In the genomic region with DNA sequence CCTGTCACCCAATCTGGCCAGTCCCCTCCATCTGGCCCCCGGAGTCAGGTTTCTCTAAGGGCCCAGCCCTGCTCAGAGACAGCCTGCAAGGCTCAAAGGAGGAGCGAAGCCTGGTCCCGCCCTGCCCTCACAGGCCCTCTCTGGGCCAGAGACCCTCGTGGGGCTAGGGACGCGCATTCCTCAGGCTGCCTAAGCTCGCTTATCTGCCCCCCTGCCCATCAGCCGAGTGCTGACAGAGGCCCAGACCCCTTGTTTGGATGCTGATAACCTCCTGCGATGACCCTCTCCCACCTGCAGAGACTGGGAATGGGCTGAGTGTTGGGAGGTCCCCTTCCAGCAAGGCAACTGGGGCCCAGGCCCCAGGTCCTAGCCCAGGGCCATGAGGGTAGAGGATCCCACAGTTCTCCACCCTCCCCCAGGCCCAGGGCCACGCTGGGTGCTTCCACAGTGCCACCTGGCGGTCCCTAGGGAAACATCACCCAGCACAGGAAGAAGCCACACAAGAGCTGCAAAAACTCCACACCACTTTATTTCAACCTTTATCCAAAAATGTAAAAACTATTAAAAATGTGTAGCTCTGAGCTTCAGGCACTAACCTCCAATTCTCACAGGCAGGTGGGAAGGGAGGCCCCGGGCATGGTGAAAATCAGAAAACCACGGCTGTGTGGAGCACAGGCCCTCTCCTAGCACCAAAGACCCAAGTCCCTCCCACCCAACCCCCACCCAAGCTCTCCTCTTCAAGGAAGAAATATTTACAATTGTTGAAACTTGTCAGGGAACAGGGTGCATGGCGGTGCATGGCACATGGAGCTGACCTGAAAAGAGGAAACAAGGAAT, we compare ENCODE assay signal across 8 cellular contexts. TPM values are rescaled to one million over a fixed set of nuclear protein-coding genes. Genes with fewer than 3 reads are reported as not detected.
DNase-seq lines count a peak whose midpoint lies in the region; ATAC-seq and TF ChIP-seq lines count a peak whose summit lies in the region.

No MANE protein-coding gene starts in this region.

- H3K36me3 ChIP-seq in HUES6 (ENCODE audit: control insufficient read depth, insufficient read depth, low read length), result peaks cover 24% of the 10 kb centered on the region
- H3K36me3 ChIP-seq in gastroesophageal sphincter, result peaks cover 0 to 22% of the 10 kb centered on the region in 2 donors

- H3K27me3 ChIP-seq in HUES6 (ENCODE audit: control insufficient read depth, insufficient read depth, low read length) (peaks cover 32% of the 10 kb centered on the region), gastroesophageal sphincter (peaks cover 41% of the 10 kb centered on the region)

- no peak for TF ChIP-seq EP300 in gastroesophageal sphincter (IDR thresholded peaks at IDR 0.05)

- H3K9me3 ChIP-seq in HUES6 (ENCODE audit: control insufficient read depth, insufficient read depth, low read depth, low read length), result no peaks in the 10 kb centered on the region
- no peaks in the 10 kb centered on the region for H3K9me3 ChIP-seq in gastroesophageal sphincter

- 27 to 48% methylated on average over 3 to 5 of the region's 14 CpGs for WGBS in gastroesophageal sphincter (ENCODE audit: low coverage in 1 of 2), 2 donors

- no peak for TF ChIP-seq POLR2A in gastroesophageal sphincter (IDR thresholded peaks at IDR 0.05)

- intact Hi-C loops in posterior cingulate gyrus (cut with DNase I), result loop anchor here (1.0 to 10.0 kb wide), 2 partner anchors 179 to 566 kb away; no protein-coding TSS in a partner anchor

- ATAC-seq in gastroesophageal sphincter (peak; percentile 34), HG02571 (IDR thresholded peaks at IDR 0.05; ENCODE audit: unreplicated experiment) (no peak)

- H3K4me3 ChIP-seq in HUES6 (ENCODE audit: low read depth, low read length) (peak overlapping the region; percentile 99; the same call in 1 of the 2 replicates), gastroesophageal sphincter (no peak overlapping the region)

- CTCF ChIA-PET in RWPE1 (lab: Yijun Ruan, JAX), result interaction anchor here (0.5 to 3.5 kb wide), 43 partner anchors 8 to 966 kb away, joined by 3 to 23 read pairs (median 4); a partner anchor contains a TSS

- POLR2A ChIA-PET in RWPE1 (lab: Yijun Ruan, JAX; ENCODE audit: low non-redundant PET), result interaction anchor here (0.5 kb wide), 1 partner anchor 80 kb away, joined by 3 read pairs; no protein-coding TSS in a partner anchor

- H3K9ac ChIP-seq in HUES6 (ENCODE audit: low read length), result peak overlapping the region; percentile 46

- H3K4me1 ChIP-seq in HUES6 (ENCODE audit: control insufficient read depth, insufficient read depth, low read length) (peaks cover 53% of the 10 kb centered on the region), gastroesophageal sphincter (peaks cover 2 to 78% (median 31%) of the 10 kb centered on the region in 3 donors)

- DNase-seq in EL (peak; percentile 74), RWPE1 (ENCODE audit: low spot score) (peak; percentile 90), posterior cingulate gyrus (peak; percentile 62 to 95 (median 70)), ureter (ENCODE audit: low spot score) (peak; percentile 62)
- peak; percentile 56 for DNase-seq in activated effector memory CD4-positive, alpha-beta T cell treated with Interleukin-2 at 50 U/mL for 16 hours

- TF ChIP-seq CTCF in RWPE1 (conservative IDR thresholded peaks at IDR 0.05; ENCODE audit: low read depth), result peak; percentile 94
- peak in 3 of 4 experiments; percentile 69 to 91 (median 78) for TF ChIP-seq CTCF in gastroesophageal sphincter (IDR thresholded peaks at IDR 0.05)

- H3K27ac ChIP-seq in HUES6 (ENCODE audit: low read depth, low read length) (peak overlapping the region; percentile 88; the same call in 1 of the 2 replicates), RWPE1 (peak overlapping the region; percentile 73), gastroesophageal sphincter (no peak overlapping the region)

RNA-seq across cellular contexts. Expression of a gene that starts 2.2 kb away (rescaled TPM):
- 10 to 100 TPM; 11.4 to 28.2 (median 21.8) TPM for total RNA-seq in gastroesophageal sphincter
- 45.7 TPM for total RNA-seq in ureter

RNA-seq across cellular contexts. Expression of a gene that starts 5.1 kb away (rescaled TPM):
- total RNA-seq in gastroesophageal sphincter (not detected), ureter (not detected)

RNA-seq across cellular contexts. Expression of a gene that starts 37.2 kb away (rescaled TPM):
- total RNA-seq in gastroesophageal sphincter (100 to 1,000 TPM in 2 of 4 donors, 10 to 100 TPM in 2; 92.5 to 163 (median 115) TPM), ureter (193 TPM)

Comparison
In these comparisons a context has a peak if more than half of its experiments do, and no peak if none do; other contexts are left out.
1. H3K27ac ChIP-seq: peak in HUES6 (single experiment) and RWPE1 (single experiment); none in gastroesophageal sphincter (0 of 4).
2. Peak in every context shown above with its lines, with median percentiles within 50 percentile points of each other: DNase-seq.